1 cellular context compared by ENCODE assay signal in genomic region chr20:63037669-63038268, GRCh38.
TF ChIP-seq lines count a peak whose summit lies in the region.

No MANE protein-coding gene starts in this region.

TF ChIP-seq in H1, 55 proteins besides CTCF, POLR2A, EP300 and RAD21 (continued from another document):
- TF ChIP-seq SIX5 (IDR thresholded peaks at IDR 0.05; ENCODE audit: low read depth, low read length) (no peak), CEBPB (IDR thresholded peaks at IDR 0.05; ENCODE audit: low read depth, low read length) (no peak), BACH1 (IDR thresholded peaks at IDR 0.05; ENCODE audit: low read length) (no peak), MAX (IDR thresholded peaks at IDR 0.05) (no peak), USF2 (IDR thresholded peaks at IDR 0.05; ENCODE audit: low read length) (no peak), NRF1 (IDR thresholded peaks at IDR 0.05; ENCODE audit: low read depth, low read length) (no peak), YY1 (IDR thresholded peaks at IDR 0.05; ENCODE audit: low read depth, low read length) (no peak)
